30 cellular contexts compared by ENCODE assay signal in the genomic region with DNA sequence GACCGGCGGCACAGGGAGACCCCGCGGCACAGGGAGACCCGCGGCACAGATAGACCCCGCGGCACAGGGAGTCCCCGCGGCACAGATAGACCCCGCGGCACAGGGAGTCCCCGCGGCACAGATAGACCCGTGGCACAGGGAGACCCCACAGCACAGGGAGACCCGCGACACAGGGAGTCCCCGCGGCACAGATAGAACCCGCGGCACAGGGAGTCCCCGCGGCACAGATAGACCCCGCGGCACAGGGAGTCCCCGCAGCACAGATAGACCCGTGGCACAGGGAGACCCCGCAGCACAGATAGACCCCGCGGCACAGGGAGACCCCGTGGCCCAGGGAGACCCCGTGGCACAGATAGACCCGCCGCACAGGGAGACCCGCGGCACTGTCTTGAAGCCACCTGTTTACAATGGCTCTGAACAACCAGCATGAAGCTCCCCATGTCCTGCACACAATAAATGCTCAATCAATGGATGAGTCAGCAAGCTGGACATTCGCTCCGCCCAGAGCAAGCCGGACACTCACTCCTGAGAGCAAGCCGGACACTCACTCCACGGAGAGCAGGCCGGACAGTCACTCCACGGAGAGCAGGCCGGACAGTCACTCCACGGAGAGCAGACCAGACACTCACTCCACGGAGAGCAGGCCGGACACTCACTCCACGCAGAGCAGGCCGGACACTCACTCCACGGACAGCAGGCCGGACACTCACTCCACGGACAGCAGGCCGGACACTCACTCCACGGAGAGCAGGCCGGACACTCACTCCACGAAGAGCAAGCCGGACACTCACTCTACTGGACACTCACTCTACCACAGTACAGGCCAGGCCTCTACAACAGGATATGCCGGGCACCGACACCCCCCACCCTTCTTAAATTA.
DNase-seq lines count a peak whose midpoint lies in the region; ATAC-seq, FAIRE-seq and TF ChIP-seq lines count a peak whose summit lies in the region.
"Had no signal": no experiment of that assay in that cellular context is flagged by ENCODE, and none has a peak within 500 bp of the region (broad histone marks: within the 10 kb centered on the region; RNA-seq: fewer than 3 reads in every experiment).

No MANE protein-coding gene starts in this region.

- no peak overlapping the region for H3K4me2 ChIP-seq in astrocyte (ENCODE audit: low read length)

- no peak overlapping the region for H3K9ac ChIP-seq in astrocyte (ENCODE audit: low read length)

- H3K36me3 Mint-ChIP-seq in astrocyte (ENCODE audit: low read depth, unreplicated experiment): peaks cover 17% of the 10 kb centered on the region
- peaks cover 5 to 81% (median 13%) of the 10 kb centered on the region in 3 donors for H3K36me3 Mint-ChIP-seq in CD8-positive, alpha-beta memory T cell

- DNase-seq in HTR-8/SVneo (ENCODE audit: insufficient read length, low spot score): no peak
- DNase-seq in astrocyte (ENCODE audit: low read depth): peak; percentile 30
- DNase-seq in left colon: no peak
- DNase-seq in substantia nigra (lab: John Stamatoyannopoulos, UW): no peak
- no peak for DNase-seq in HT-29 (ENCODE audit: low spot score)
- DNase-seq in CD8-positive, alpha-beta memory T cell: no peak
- DNase-seq: activated CD4-positive, alpha-beta T cell treated with anti-CD3 and anti-CD28 coated beads, Interleukin-2, amount 10 ng/mL, durations not matched to agents 24 days and 14 days; activated CD8-positive, alpha-beta memory T cell treated with anti-CD3 and anti-CD28 coated beads for 24 hours; colonic mucosa; effector memory CD4-positive, alpha-beta T cell; foreskin keratinocyte; NCI-H1092 treated with DMSO at 0.1 percent for 48 hours; NCI-H1694 treated with DMSO at 0.1 percent for 48 hours; NCI-H2171; nephron progenitor cell; RPMI8226; spleen; stimulated activated CD4-positive, alpha-beta T cell treated with anti-CD3 and anti-CD28 coated beads, Interleukin-2, amount 100 ng/mL, for 24 hours; stomach; T-helper 9 cell; thyroid gland; WERI-Rb-1 had no signal

- CTCF ChIA-PET in CD8-positive, alpha-beta memory T cell (lab: Charles Lee): interaction anchor here (0.9 kb wide), 1 partner anchor 350 kb away, joined by 3 read pairs; no protein-coding TSS in a partner anchor

- no peak overlapping the region for H2AFZ ChIP-seq in astrocyte (ENCODE audit: low read depth, low read length)

- peaks cover 89% of the 10 kb centered on the region for H4K20me1 ChIP-seq in astrocyte (ENCODE audit: insufficient read depth, low read length)

- H3K4me1 Mint-ChIP-seq in astrocyte (ENCODE audit: low read depth, unreplicated experiment): peaks cover 7% of the 10 kb centered on the region
- peaks cover 0 to 7% (median 0%) of the 10 kb centered on the region in 3 donors for H3K4me1 Mint-ChIP-seq in CD8-positive, alpha-beta memory T cell
- H3K4me1 Mint-ChIP-seq: activated CD4-positive, alpha-beta T cell treated with anti-CD3 and anti-CD28 coated beads, Interleukin-2, amount 10 ng/mL, durations not matched to agents 24 days and 14 days; IgD-negative memory B cell had no signal

- POLR2A ChIA-PET in CD8-positive, alpha-beta memory T cell (lab: Charles Lee): no interaction called here

- FAIRE-seq in HTR-8/SVneo (lab: Jason Lieb, UNC) (peak; percentile 85), astrocyte (lab: Jason Lieb, UNC) (no peak)
- FAIRE-seq: G401.6 had no signal

- H3K9me3 ChIP-seq in astrocyte (ENCODE audit: insufficient read depth, low read depth, low read length): no peaks in the 10 kb centered on the region
- no peaks in the 10 kb centered on the region for H3K9me3 ChIP-seq in CD8-positive, alpha-beta memory T cell (ENCODE audit: low read length)
- H3K9me3 ChIP-seq: ascending aorta, colonic mucosa, SJSA1, spleen, stomach, thyroid gland had no signal

- H3K9me3 Mint-ChIP-seq in astrocyte (ENCODE audit: unreplicated experiment): no peaks in the 10 kb centered on the region
- H3K9me3 Mint-ChIP-seq in CD8-positive, alpha-beta memory T cell: no peaks in the 10 kb centered on the region
- H3K9me3 Mint-ChIP-seq: activated CD4-positive, alpha-beta T cell treated with anti-CD3 and anti-CD28 coated beads, Interleukin-2, amount 10 ng/mL, durations not matched to agents 24 days and 14 days; IgD-negative memory B cell; nephron progenitor cell had no signal

- no peak for TF ChIP-seq CTCF in astrocyte (IDR thresholded peaks at IDR 0.05; ENCODE audit: insufficient read depth, low read depth, low read length)

- H3K79me2 ChIP-seq in astrocyte (ENCODE audit: insufficient read depth, low read length): peaks cover 81% of the 10 kb centered on the region

- H3K27me3 ChIP-seq in astrocyte (ENCODE audit: insufficient read depth, low read length): no peaks in the 10 kb centered on the region
- H3K27me3 ChIP-seq in CD8-positive, alpha-beta memory T cell (ENCODE audit: insufficient read depth, low read length, poor library complexity, severe bottlenecking): no peaks in the 10 kb centered on the region
- H3K27me3 ChIP-seq: ascending aorta, colonic mucosa, foreskin keratinocyte, SJSA1, spleen, stomach, thyroid gland had no signal

- ATAC-seq in left colon: peak; percentile 31
- ATAC-seq in HG03565 (IDR thresholded peaks at IDR 0.05; ENCODE audit: unreplicated experiment): no peak
- ATAC-seq: foreskin keratinocyte, HCT116 had no signal

- H3K27ac ChIP-seq in astrocyte (ENCODE audit: low read depth, low read length): no peak overlapping the region
- peak overlapping the region; percentile 53 for H3K27ac ChIP-seq in substantia nigra (ENCODE audit: low read depth, low read length, poor library complexity, severe bottlenecking)
- no peak overlapping the region for H3K27ac ChIP-seq in CD8-positive, alpha-beta memory T cell (ENCODE audit: low read depth, low read length)
- H3K27ac ChIP-seq: ascending aorta, colonic mucosa, foreskin keratinocyte, SJSA1, spleen, thyroid gland had no signal

- no peak overlapping the region for H3K4me3 ChIP-seq in astrocyte (ENCODE audit: insufficient read depth, low read depth, low read length)
- H3K4me3 ChIP-seq in CD8-positive, alpha-beta memory T cell (ENCODE audit: low read length): no peak overlapping the region
- H3K4me3 ChIP-seq: ascending aorta, colonic mucosa, lung, SJSA1, spleen, stomach, thyroid gland had no signal

- no peak overlapping the region for H3K4me3 Mint-ChIP-seq in astrocyte (ENCODE audit: unreplicated experiment)
- no peak overlapping the region for H3K4me3 Mint-ChIP-seq in CD8-positive, alpha-beta memory T cell
- H3K4me3 Mint-ChIP-seq: activated CD4-positive, alpha-beta T cell treated with anti-CD3 and anti-CD28 coated beads, Interleukin-2, amount 10 ng/mL, durations not matched to agents 24 days and 14 days; activated naive CD8-positive, alpha-beta T cell; IgD-negative memory B cell; nephron progenitor cell had no signal

- H3K36me3 ChIP-seq in astrocyte (ENCODE audit: insufficient read depth, low read length): peaks cover 7% of the 10 kb centered on the region
- peaks cover 12% of the 10 kb centered on the region for H3K36me3 ChIP-seq in CD8-positive, alpha-beta memory T cell (ENCODE audit: insufficient read depth, low read length)
- H3K36me3 ChIP-seq: colonic mucosa had no signal

- H3K4me1 ChIP-seq in astrocyte (ENCODE audit: insufficient read depth, low read length): peaks cover 32% of the 10 kb centered on the region
- H3K4me1 ChIP-seq in CD8-positive, alpha-beta memory T cell (ENCODE audit: insufficient read depth, low read length): no peaks in the 10 kb centered on the region
- H3K4me1 ChIP-seq: colonic mucosa had no signal

- intact Hi-C loops in left colon (cut with DNase I, micrococcal nuclease): no loop called here

- no peak overlapping the region for H3K27ac Mint-ChIP-seq in astrocyte (ENCODE audit: unreplicated experiment)
- H3K27ac Mint-ChIP-seq in CD8-positive, alpha-beta memory T cell: no peak overlapping the region
- H3K27ac Mint-ChIP-seq: activated CD4-positive, alpha-beta T cell treated with anti-CD3 and anti-CD28 coated beads, Interleukin-2, amount 10 ng/mL, durations not matched to agents 24 days and 14 days; activated naive CD8-positive, alpha-beta T cell had no signal

- H3K27me3 Mint-ChIP-seq in astrocyte (ENCODE audit: low read depth, unreplicated experiment): no peaks in the 10 kb centered on the region
- H3K27me3 Mint-ChIP-seq in CD8-positive, alpha-beta memory T cell: no peaks in the 10 kb centered on the region
- H3K27me3 Mint-ChIP-seq: activated CD4-positive, alpha-beta T cell treated with anti-CD3 and anti-CD28 coated beads, Interleukin-2, amount 10 ng/mL, durations not matched to agents 24 days and 14 days; activated naive CD8-positive, alpha-beta T cell; IgD-negative memory B cell had no signal
